Comparison of ENCODE assay signal across 8 cellular contexts in the genomic region with DNA sequence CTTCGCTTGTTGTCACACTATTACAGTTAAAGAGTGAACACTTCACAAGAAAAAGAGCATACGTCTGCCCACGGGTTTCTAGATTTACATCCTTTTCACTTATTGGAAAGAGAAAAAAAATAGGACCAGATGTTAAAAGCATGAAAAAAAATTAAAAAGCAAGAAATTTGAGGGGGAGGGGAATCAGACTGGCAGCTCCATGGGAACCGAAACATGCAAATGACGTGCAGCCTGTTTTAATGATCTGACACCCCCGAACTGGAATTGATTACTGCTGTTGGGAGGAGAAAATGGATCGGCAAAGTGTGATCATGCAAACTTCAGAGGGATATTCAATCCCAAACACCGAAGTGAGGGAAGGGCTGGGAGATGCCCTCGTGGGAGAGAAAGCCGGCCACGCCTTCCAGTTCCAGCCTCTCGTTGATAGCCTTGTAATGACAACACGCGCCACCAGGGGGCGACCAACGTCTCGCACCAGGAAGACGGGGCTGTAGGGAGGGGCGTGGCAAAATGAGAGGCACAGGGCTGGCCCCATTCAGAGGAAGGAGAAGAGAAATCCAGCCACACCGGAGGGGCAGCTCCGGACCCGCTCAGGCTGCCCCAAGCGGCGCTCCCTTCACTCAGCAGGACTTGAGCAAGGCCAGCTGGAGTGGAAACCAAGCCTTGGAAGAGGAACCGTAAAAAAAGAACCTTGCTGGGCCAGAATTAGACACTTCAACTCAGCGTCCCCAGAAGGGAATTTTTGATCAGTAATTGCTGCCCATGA. TPM values are rescaled to one million over a fixed set of nuclear protein-coding genes. Genes with fewer than 3 reads are reported as not detected.
DNase-seq lines count a peak whose midpoint lies in the region; ATAC-seq and TF ChIP-seq lines count a peak whose summit lies in the region.

No MANE protein-coding gene starts in this region.

- H3K4me1 ChIP-seq in breast epithelium = no peaks in the 10 kb centered on the region

- no peaks in the 10 kb centered on the region for H3K9me3 Mint-ChIP-seq in immature natural killer cell

- DNase-seq in AG09309 (ENCODE audit: low read depth) (peak; percentile 38), NCI-H2196 (lab: John Stamatoyannopoulos, UW; ENCODE audit: unreplicated experiment) (peak; percentile 87), WERI-Rb-1 (peak; percentile 98), breast epithelium (ENCODE audit: low spot score in 2 of 2) (peak; percentile 86 to 90), immature natural killer cell (peak; percentile 84 to 87 (median 86))
- peak; percentile 93 for DNase-seq in stimulated activated CD4-positive, alpha-beta T cell treated with anti-CD3 and anti-CD28 coated beads, Interleukin-12 subunit alpha, Interleukin-12 subunit beta, amount 100 ng/mL, for 4 hours

- no peak overlapping the region; the same call in 1 of the 2 replicates for H3K4me3 ChIP-seq in AG09309 (ENCODE audit: control insufficient read depth, low read depth, low read length)
- H3K4me3 ChIP-seq in WERI-Rb-1 (ENCODE audit: low read depth, low read length) = peak overlapping the region; percentile 12; the same call in 1 of the 2 replicates
- peak overlapping the region; percentile 10 to 35 (median 22) for H3K4me3 ChIP-seq in breast epithelium

- no peak for TF ChIP-seq POLR2A in breast epithelium (IDR thresholded peaks at IDR 0.05)

- H3K27me3 Mint-ChIP-seq in immature natural killer cell (ENCODE audit: low read depth in 3 of 3) = peaks cover 6 to 18% (median 7%) of the 10 kb centered on the region in 3 donors

- H3K27me3 ChIP-seq in WERI-Rb-1 (ENCODE audit: insufficient read depth, low read depth, severe bottlenecking) (no peaks in the 10 kb centered on the region), breast epithelium (peaks cover 0 to 4% of the 10 kb centered on the region in 2 donors)

- ATAC-seq in GM18873 (IDR thresholded peaks at IDR 0.05; ENCODE audit: low FRiP score, unreplicated experiment) (peak; percentile 90), HG03108 (IDR thresholded peaks at IDR 0.05; ENCODE audit: unreplicated experiment) (peak; percentile 95)

- peak overlapping the region; percentile 38 to 89 (median 60) for H3K4me3 Mint-ChIP-seq in immature natural killer cell

- H3K27ac ChIP-seq in WERI-Rb-1 (0 out of 2 replicates have a peak overlapping the region, but pooled peaks have one; percentile 1), breast epithelium (no peak overlapping the region)

- no peaks in the 10 kb centered on the region for H3K36me3 Mint-ChIP-seq in immature natural killer cell

- TF ChIP-seq CTCF in AG09309 (IDR thresholded peaks at IDR 0.05; ENCODE audit: control insufficient read depth, insufficient read depth, low read depth, low read length, missing control alignments) = peak; percentile 93
- peak; percentile 86 for TF ChIP-seq CTCF in WERI-Rb-1 (IDR thresholded peaks at IDR 0.05; ENCODE audit: low read depth, low read length)
- peak; percentile 85 to 93 (median 85) for TF ChIP-seq CTCF in breast epithelium (IDR thresholded peaks at IDR 0.05)

- H3K36me3 ChIP-seq in WERI-Rb-1 = no peaks in the 10 kb centered on the region
- H3K36me3 ChIP-seq in breast epithelium = no peaks in the 10 kb centered on the region

- peak overlapping the region in 2 of 6 donors; percentile 6 to 45 for H3K27ac Mint-ChIP-seq in immature natural killer cell

- H3K9me3 ChIP-seq in WERI-Rb-1 (ENCODE audit: severe bottlenecking) (no peaks in the 10 kb centered on the region), breast epithelium (no peaks in the 10 kb centered on the region)

- H3K4me1 Mint-ChIP-seq in immature natural killer cell = peaks cover 7 to 13% of the 10 kb centered on the region in 2 donors

- intact Hi-C loops in breast epithelium (cut with DNase I; ENCODE audit: low total_unique reads) = loop anchor here (10.0 kb wide), 1 partner anchor 405 kb away; no protein-coding TSS in a partner anchor

RNA-seq across cellular contexts. Expression of a gene that starts 53.8 kb away (rescaled TPM):
- total RNA-seq in breast epithelium = under 1 TPM in 2 of 3 donors, not detected in 1; 0.29 to 0.33 TPM
- polyA plus RNA-seq in immature natural killer cell = not detected

Comparison
In these comparisons a context has a peak if more than half of its experiments do, and no peak if none do; other contexts are left out.
1. DNase-seq: peak in every context shown above with its lines; median percentile 98 in WERI-Rb-1; 93 in stimulated activated CD4-positive, alpha-beta T cell treated with anti-CD3 and anti-CD28 coated beads, Interleukin-12 subunit alpha, Interleukin-12 subunit beta, amount 100 ng/mL, for 4 hours; 88 in breast epithelium; 87 in NCI-H2196; 86 in immature natural killer cell; 38 in AG09309.